10 cellular contexts compared by ENCODE assay signal in the genomic region with DNA sequence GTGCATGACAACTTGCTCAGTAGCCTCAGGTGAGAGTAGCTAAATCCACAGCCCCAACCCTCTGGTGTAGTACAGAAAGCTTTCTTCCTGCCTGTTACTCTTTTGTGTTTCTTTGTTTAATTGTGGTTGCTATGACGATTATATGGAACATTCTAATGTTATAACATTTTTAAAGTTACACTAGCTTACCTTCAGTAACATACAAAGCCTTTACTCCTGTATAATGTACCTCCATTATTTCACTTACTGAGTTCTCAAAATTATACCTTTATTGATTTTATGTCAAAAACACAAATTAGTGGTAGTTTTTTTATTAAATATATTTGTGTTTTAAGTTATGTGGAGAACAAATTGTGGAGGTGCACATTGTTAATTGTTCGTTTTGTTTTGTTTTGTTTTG. TPM values are rescaled to one million over a fixed set of nuclear protein-coding genes. Genes with fewer than 3 reads are reported as not detected.
"Had no signal": no experiment of that assay in that cellular context is flagged by ENCODE, and none has a peak within 500 bp of the region (broad histone marks: within the 10 kb centered on the region; RNA-seq: fewer than 3 reads in every experiment).

A gene with protein sequence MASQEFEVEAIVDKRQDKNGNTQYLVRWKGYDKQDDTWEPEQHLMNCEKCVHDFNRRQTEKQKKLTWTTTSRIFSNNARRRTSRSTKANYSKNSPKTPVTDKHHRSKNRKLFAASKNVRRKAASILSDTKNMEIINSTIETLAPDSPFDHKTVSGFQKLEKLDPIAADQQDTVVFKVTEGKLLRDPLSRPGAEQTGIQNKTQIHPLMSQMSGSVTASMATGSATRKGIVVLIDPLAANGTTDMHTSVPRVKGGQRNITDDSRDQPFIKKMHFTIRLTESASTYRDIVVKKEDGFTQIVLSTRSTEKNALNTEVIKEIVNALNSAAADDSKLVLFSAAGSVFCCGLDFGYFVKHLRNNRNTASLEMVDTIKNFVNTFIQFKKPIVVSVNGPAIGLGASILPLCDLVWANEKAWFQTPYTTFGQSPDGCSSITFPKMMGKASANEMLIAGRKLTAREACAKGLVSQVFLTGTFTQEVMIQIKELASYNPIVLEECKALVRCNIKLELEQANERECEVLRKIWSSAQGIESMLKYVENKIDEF (minus strand): TSS at position 101 of the 400 bp plus-strand sequence. CDS start 331 bp downstream, outside the sequence.

RNA-seq across cellular contexts. Expression of the gene that starts here (rescaled TPM):
- polyA plus RNA-seq: naive thymus-derived CD4-positive, alpha-beta T cell; naive thymus-derived CD8-positive, alpha-beta T cell; neural cell; ovary; pancreas; psoas muscle; right cardiac atrium; sigmoid colon; smooth muscle cell; spleen had no signal
